Comparison of ENCODE assay signal across 2 cellular contexts in the genomic region with DNA sequence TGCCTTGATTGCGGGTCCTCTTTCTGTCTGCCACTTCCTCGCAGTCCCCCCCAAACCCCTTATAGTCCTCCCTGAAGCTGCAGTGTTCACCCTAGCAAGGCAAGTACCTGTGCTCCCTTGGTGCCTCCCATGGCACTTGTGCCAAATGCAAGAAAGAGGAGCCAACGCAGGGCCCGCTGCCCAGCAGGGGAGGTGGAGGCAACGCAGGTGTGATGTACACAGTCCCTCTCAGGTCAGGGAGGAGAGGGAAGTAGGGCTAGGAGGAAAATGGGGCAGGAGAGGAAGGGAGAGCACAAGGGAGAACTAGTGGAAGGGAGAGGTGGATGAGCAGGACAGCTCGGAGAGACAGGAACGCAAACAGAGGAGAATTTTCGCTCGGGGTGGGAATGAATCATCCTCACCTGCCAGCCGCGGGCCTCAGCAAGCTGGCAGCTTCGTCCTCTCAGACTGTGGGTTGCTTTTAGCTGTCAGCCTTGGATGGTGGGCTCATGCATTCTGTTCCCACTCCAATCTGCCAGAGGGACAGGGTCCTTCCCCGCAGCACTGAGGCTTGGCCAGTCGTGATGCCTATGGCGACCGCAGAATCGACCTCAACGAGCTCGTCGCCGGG.
TF ChIP-seq lines count a peak whose summit lies in the region.

No MANE protein-coding gene starts in this region.

TF ChIP-seq in GM23338, 12 proteins besides CTCF, POLR2A, EP300 and RAD21:
- TF ChIP-seq POLR2AphosphoS5 (IDR thresholded peaks at IDR 0.05; ENCODE audit: low read depth) (no peak), CREB1 (CRISPR knock-in tag; IDR thresholded peaks at IDR 0.05; ENCODE audit: low read depth) (no peak), EZH2phosphoT487 (IDR thresholded peaks at IDR 0.05; ENCODE audit: unreplicated experiment) (no peak), ZNF331 (CRISPR knock-in tag; IDR thresholded peaks at IDR 0.05; ENCODE audit: low read depth) (no peak), ZNF114 (CRISPR knock-in tag; IDR thresholded peaks at IDR 0.05) (no peak), EZH2 (IDR thresholded peaks at IDR 0.05; ENCODE audit: low read depth, unreplicated experiment) (no peak), NANOG (IDR thresholded peaks at IDR 0.05; ENCODE audit: borderline replicate concordance) (no peak), STAT1 (IDR thresholded peaks at IDR 0.05; ENCODE audit: unreplicated experiment) (no peak)
- TF ChIP-seq, protein P1, sequence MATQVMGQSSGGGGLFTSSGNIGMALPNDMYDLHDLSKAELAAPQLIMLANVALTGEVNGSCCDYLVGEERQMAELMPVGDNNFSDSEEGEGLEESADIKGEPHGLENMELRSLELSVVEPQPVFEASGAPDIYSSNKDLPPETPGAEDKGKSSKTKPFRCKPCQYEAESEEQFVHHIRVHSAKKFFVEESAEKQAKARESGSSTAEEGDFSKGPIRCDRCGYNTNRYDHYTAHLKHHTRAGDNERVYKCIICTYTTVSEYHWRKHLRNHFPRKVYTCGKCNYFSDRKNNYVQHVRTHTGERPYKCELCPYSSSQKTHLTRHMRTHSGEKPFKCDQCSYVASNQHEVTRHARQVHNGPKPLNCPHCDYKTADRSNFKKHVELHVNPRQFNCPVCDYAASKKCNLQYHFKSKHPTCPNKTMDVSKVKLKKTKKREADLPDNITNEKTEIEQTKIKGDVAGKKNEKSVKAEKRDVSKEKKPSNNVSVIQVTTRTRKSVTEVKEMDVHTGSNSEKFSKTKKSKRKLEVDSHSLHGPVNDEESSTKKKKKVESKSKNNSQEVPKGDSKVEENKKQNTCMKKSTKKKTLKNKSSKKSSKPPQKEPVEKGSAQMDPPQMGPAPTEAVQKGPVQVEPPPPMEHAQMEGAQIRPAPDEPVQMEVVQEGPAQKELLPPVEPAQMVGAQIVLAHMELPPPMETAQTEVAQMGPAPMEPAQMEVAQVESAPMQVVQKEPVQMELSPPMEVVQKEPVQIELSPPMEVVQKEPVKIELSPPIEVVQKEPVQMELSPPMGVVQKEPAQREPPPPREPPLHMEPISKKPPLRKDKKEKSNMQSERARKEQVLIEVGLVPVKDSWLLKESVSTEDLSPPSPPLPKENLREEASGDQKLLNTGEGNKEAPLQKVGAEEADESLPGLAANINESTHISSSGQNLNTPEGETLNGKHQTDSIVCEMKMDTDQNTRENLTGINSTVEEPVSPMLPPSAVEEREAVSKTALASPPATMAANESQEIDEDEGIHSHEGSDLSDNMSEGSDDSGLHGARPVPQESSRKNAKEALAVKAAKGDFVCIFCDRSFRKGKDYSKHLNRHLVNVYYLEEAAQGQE (IDR thresholded peaks at IDR 0.05; ENCODE audit: unreplicated experiment), result no peak
- TF ChIP-seq, protein P2, sequence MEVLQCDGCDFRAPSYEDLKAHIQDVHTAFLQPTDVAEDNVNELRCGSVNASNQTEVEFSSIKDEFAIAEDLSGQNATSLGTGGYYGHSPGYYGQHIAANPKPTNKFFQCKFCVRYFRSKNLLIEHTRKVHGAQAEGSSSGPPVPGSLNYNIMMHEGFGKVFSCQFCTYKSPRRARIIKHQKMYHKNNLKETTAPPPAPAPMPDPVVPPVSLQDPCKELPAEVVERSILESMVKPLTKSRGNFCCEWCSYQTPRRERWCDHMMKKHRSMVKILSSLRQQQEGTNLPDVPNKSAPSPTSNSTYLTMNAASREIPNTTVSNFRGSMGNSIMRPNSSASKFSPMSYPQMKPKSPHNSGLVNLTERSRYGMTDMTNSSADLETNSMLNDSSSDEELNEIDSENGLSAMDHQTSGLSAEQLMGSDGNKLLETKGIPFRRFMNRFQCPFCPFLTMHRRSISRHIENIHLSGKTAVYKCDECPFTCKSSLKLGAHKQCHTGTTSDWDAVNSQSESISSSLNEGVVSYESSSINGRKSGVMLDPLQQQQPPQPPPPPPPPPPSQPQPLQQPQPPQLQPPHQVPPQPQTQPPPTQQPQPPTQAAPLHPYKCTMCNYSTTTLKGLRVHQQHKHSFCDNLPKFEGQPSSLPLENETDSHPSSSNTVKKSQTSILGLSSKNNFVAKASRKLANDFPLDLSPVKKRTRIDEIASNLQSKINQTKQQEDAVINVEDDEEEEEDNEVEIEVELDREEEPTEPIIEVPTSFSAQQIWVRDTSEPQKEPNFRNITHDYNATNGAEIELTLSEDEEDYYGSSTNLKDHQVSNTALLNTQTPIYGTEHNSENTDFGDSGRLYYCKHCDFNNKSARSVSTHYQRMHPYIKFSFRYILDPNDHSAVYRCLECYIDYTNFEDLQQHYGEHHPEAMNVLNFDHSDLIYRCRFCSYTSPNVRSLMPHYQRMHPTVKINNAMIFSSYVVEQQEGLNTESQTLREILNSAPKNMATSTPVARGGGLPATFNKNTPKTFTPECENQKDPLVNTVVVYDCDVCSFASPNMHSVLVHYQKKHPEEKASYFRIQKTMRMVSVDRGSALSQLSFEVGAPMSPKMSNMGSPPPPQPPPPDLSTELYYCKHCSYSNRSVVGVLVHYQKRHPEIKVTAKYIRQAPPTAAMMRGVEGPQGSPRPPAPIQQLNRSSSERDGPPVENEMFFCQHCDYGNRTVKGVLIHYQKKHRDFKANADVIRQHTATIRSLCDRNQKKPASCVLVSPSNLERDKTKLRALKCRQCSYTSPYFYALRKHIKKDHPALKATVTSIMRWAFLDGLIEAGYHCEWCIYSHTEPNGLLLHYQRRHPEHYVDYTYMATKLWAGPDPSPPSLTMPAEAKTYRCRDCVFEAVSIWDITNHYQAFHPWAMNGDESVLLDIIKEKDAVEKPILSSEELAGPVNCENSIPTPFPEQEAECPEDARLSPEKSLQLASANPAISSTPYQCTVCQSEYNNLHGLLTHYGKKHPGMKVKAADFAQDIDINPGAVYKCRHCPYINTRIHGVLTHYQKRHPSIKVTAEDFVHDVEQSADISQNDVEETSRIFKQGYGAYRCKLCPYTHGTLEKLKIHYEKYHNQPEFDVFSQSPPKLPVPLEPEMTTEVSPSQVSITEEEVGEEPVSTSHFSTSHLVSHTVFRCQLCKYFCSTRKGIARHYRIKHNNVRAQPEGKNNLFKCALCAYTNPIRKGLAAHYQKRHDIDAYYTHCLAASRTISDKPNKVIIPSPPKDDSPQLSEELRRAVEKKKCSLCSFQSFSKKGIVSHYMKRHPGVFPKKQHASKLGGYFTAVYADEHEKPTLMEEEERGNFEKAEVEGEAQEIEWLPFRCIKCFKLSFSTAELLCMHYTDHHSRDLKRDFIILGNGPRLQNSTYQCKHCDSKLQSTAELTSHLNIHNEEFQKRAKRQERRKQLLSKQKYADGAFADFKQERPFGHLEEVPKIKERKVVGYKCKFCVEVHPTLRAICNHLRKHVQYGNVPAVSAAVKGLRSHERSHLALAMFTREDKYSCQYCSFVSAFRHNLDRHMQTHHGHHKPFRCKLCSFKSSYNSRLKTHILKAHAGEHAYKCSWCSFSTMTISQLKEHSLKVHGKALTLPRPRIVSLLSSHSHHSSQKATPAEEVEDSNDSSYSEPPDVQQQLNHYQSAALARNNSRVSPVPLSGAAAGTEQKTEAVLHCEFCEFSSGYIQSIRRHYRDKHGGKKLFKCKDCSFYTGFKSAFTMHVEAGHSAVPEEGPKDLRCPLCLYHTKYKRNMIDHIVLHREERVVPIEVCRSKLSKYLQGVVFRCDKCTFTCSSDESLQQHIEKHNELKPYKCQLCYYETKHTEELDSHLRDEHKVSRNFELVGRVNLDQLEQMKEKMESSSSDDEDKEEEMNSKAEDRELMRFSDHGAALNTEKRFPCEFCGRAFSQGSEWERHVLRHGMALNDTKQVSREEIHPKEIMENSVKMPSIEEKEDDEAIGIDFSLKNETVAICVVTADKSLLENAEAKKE (CRISPR knock-in tag; IDR thresholded peaks at IDR 0.05), result no peak

TF ChIP-seq in H1, 55 proteins besides CTCF, POLR2A, EP300 and RAD21:
- TF ChIP-seq CBX5 (IDR thresholded peaks at IDR 0.05; ENCODE audit: low read depth, low read length) (no peak), NANOG (IDR thresholded peaks at IDR 0.05; ENCODE audit: insufficient read depth, low read depth, low read length, poor library complexity, severe bottlenecking) (no peak), JUND (IDR thresholded peaks at IDR 0.05; ENCODE audit: low read length) (no peak), RNF2 (IDR thresholded peaks at IDR 0.05; ENCODE audit: borderline replicate concordance, low read depth, low read length, missing control alignments, poor library complexity, severe bottlenecking) (no peak), ASH2L (IDR thresholded peaks at IDR 0.05; ENCODE audit: low read length) (no peak), KDM1A (IDR thresholded peaks at IDR 0.05; ENCODE audit: borderline replicate concordance, low read length) (no peak)
TF ChIP-seq in H1: peak in this region for 0.
